ENCODE assay signal across 29 cellular contexts in the genomic region with DNA sequence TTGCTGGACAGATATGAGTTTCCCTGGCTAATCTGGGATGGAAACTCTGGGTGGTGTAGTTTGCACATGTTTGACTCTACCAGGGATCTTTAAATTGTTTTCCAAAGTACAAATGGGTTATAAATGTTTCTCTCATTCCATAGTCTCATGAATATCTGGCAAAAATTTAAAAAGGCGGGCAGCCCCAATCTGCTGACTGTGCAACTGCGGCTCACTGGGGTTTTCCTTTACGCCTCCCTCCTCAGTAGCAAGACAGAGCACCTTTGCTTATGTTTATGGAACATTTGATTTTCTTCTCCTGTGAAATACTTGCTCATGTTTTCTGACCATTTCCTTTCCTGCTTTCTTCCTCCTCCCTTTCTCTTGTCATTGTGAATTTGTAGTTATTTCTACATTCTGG.
"Had no signal": no experiment of that assay in that cellular context is flagged by ENCODE, and none has a peak within 500 bp of the region (broad histone marks: within the 10 kb centered on the region; RNA-seq: fewer than 3 reads in every experiment).

No MANE protein-coding gene starts in this region.

- H3K36me3 ChIP-seq: neural progenitor cell, neutrophil, pancreas, prostate gland, spleen, suprapubic skin, tibial artery, transverse colon, upper lobe of left lung, vagina had no signal

- DNase-seq: naive thymus-derived CD4-positive, alpha-beta T cell; natural killer cell; nucleus accumbens; pancreas; right cardiac atrium; spleen; stimulated activated CD4-positive, alpha-beta T cell treated with anti-CD3 and anti-CD28 coated beads, Interleukin-12 subunit alpha, Interleukin-12 subunit beta, amount 100 ng/mL, for 4 hours; stimulated activated CD4-positive, alpha-beta T cell treated with anti-CD3 and anti-CD28 coated beads, Interleukin-1b, Interleukin-23, amount 100 ng/mL, for 48 hours; stimulated activated CD4-positive, alpha-beta T cell treated with anti-CD3 and anti-CD28 coated beads, Interleukin-4, amount 100 ng/mL, for 1 hour; stimulated activated CD4-positive, alpha-beta T cell treated with anti-CD3 and anti-CD28 coated beads, Interleukin-4, amount 100 ng/mL, for 4 hours; stimulated activated CD8-positive, alpha-beta memory T cell treated with anti-CD3 and anti-CD28 coated beads, Interleukin-4, amount 100 ng/mL, for 48 hours; stimulated activated naive CD4-positive, alpha-beta T cell; stimulated activated naive CD8-positive, alpha-beta T cell treated with anti-CD3 and anti-CD28 coated beads, Interleukin-15, amount 100 ng/mL, for 72 hours; stimulated activated naive CD8-positive, alpha-beta T cell treated with anti-CD3 and anti-CD28 coated beads, Interleukin-15, Interleukin-2, amounts not matched to agents 100 U/mL and 50 U/mL, for 24 hours; substantia nigra; testis; tibial artery; transverse colon; upper lobe of left lung had no signal

- H3K4me1 ChIP-seq: pancreas, prostate gland, spleen, suprapubic skin, testis, tibial artery, transverse colon, upper lobe of left lung, vagina had no signal

- H3K9ac ChIP-seq: neural progenitor cell had no signal

- H3K27ac ChIP-seq: neural progenitor cell, neutrophil, pancreas, prostate gland, skin epidermis, spleen, suprapubic skin, testis, tibial artery, transverse colon, upper lobe of left lung, vagina had no signal

- H3K27me3 ChIP-seq: neural progenitor cell, neutrophil, pancreas, spleen, suprapubic skin, testis, tibial artery, transverse colon, upper lobe of left lung, vagina had no signal

- FAIRE-seq: pancreas, urothelium cell line had no signal

- H3K4me3 ChIP-seq: neural progenitor cell, pancreas, prostate gland, skin epidermis, smooth muscle cell, spleen, suprapubic skin, testis, tibial artery, transverse colon, upper lobe of left lung, vagina had no signal

- ATAC-seq: naive thymus-derived CD4-positive, alpha-beta T cell; natural killer cell; pancreas; right cardiac atrium; sciatic nerve; stimulated activated memory B cell treated with anti-CD40 and anti-IgM and Interleukin-4, amounts not matched to agents 10 μg/mL and 1 μg/mL and 100 μg/mL, for 72 hours; stimulated activated naive CD8-positive, alpha-beta T cell treated with anti-CD3 and anti-CD28 coated beads, Interleukin-15, amount 100 ng/mL, for 72 hours; stimulated activated naive CD8-positive, alpha-beta T cell treated with anti-CD3 and anti-CD28 coated beads, Interleukin-15, Interleukin-2, amounts not matched to agents 100 U/mL and 50 U/mL, for 24 hours had no signal

- H3K4me2 ChIP-seq: neural progenitor cell, smooth muscle cell had no signal

- H3K9me3 ChIP-seq: neutrophil, pancreas, prostate gland, spleen, suprapubic skin, testis, tibial artery, transverse colon, upper lobe of left lung, vagina had no signal

- H2AFZ ChIP-seq: neural progenitor cell had no signal
